ENCODE assay signal across 4 cellular contexts in genomic region chr2:119376406-119376805, GRCh38. TPM values are rescaled to one million over a fixed set of nuclear protein-coding genes. Genes with fewer than 3 reads are reported as not detected.
"Had no signal": no experiment of that assay in that cellular context is flagged by ENCODE, and none has a peak within 500 bp of the region (broad histone marks: within the 10 kb centered on the region; RNA-seq: fewer than 3 reads in every experiment).

No MANE protein-coding gene starts in this region.

RNA-seq across cellular contexts. Expression of gene TMEM37, which starts 55.2 kb away (rescaled TPM):
- total RNA-seq: kidney epithelial cell, mammary epithelial cell, mononuclear cell had no signal
- polyA plus RNA-seq: immature natural killer cell had no signal
